19 cellular contexts compared by ENCODE assay signal in the genomic region with DNA sequence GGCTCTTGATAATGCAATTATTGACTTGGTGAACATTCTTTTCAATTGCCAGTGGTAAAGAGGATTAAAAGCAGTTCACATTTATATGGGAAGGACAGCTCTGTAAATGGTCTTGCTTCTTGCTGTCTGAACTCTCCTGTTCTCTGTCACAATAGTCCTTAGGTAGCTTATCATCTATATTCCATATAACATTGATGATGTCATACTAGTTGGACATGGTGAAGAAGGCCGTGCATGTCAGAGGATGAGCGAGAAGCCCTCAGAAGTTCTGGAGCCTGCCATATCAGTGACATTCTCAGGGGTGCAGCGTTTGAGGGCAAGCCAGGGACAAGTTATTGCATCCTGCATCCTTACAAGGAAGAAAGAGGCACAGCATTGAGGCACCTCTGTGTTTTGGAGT. TPM values are rescaled to one million over a fixed set of nuclear protein-coding genes. Genes with fewer than 3 reads are reported as not detected.
DNase-seq lines count a peak whose midpoint lies in the region; ATAC-seq and FAIRE-seq lines count a peak whose summit lies in the region.
"Had no signal": no experiment of that assay in that cellular context is flagged by ENCODE, and none has a peak within 500 bp of the region (broad histone marks: within the 10 kb centered on the region; RNA-seq: fewer than 3 reads in every experiment).

No MANE protein-coding gene starts in this region.

- WGBS in right cardiac atrium = 86% methylated on average over 3 of the region's 3 CpGs

- H3K4me1 Mint-ChIP-seq in immature natural killer cell = peaks cover 8 to 25% of the 10 kb centered on the region in 2 donors

- no peaks in the 10 kb centered on the region for H3K9me3 ChIP-seq in right cardiac atrium (ENCODE audit: control insufficient read depth, low read length)

- H3K27ac Mint-ChIP-seq in immature natural killer cell = no peak overlapping the region

- peak; percentile 6 for DNase-seq in left ventricle myocardium superior
- no peak for DNase-seq in right cardiac atrium
- DNase-seq in immature natural killer cell = no peak
- no peak for DNase-seq in urothelium cell line (ENCODE audit: low spot score)
- no peak for DNase-seq in DMS79 (lab: John Stamatoyannopoulos, UW)
- DNase-seq: 8988T, COR-L47, DMS153, GOT3, NCI-H1105 treated with DMSO at 0.1 percent for 48 hours, NCI-H1694, NCI-H2081 treated with DMSO at 0.1 percent for 48 hours had no signal

- ATAC-seq in left ventricle myocardium superior (no peak), right cardiac atrium (no peak), HG03342 (IDR thresholded peaks at IDR 0.05; ENCODE audit: unreplicated experiment) (no peak)
- ATAC-seq: GM12878, HCT116, Panc1 had no signal

- FAIRE-seq in urothelium cell line (lab: Jason Lieb, UNC) = peak; percentile 5
- FAIRE-seq: GM12878, GM19239 had no signal

- intact Hi-C loops in left ventricle myocardium superior (cut with micrococcal nuclease) (no loop called here), right cardiac atrium (cut with DNase I) (no loop called here)

- peaks cover 0 to 7% (median 4%) of the 10 kb centered on the region in 3 donors for H3K27me3 Mint-ChIP-seq in immature natural killer cell (ENCODE audit: low read depth in 3 of 3)

- H3K4me3 ChIP-seq in right cardiac atrium (ENCODE audit: low read length) = no peak overlapping the region
- H3K4me3 ChIP-seq: GM12878 had no signal

- no peaks in the 10 kb centered on the region for H3K9me3 Mint-ChIP-seq in immature natural killer cell

- no peaks in the 10 kb centered on the region for H3K27me3 ChIP-seq in right cardiac atrium (ENCODE audit: control insufficient read depth, insufficient read depth)

- peak overlapping the region in 3 of 5 donors; percentile 5 to 29 (median 21) for H3K4me3 Mint-ChIP-seq in immature natural killer cell

- H3K27ac ChIP-seq in right cardiac atrium (ENCODE audit: low read length) = no peak overlapping the region

- peaks cover 0 to 9% (median 0%) of the 10 kb centered on the region in 3 donors for H3K36me3 Mint-ChIP-seq in immature natural killer cell

- peaks cover 7% of the 10 kb centered on the region for H3K4me1 ChIP-seq in right cardiac atrium (ENCODE audit: control insufficient read depth, insufficient read depth, low read length)

RNA-seq across cellular contexts. Expression of gene CHKB, which starts 2.6 kb away (rescaled TPM):
- total RNA-seq in left ventricle myocardium superior (42.7 TPM), right cardiac atrium (10 to 100 TPM; 33.9 to 63.4 (median 42.7) TPM)
- polyA plus RNA-seq in right cardiac atrium (44.5 TPM), immature natural killer cell (10 to 100 TPM; 44.0 to 51.3 (median 49.4) TPM)

RNA-seq across cellular contexts. Expression of gene CPT1B, which starts 7.0 kb away (rescaled TPM):
- 458 TPM for total RNA-seq in left ventricle myocardium superior
- total RNA-seq in right cardiac atrium = 100 to 1,000 TPM; 236 to 290 (median 263) TPM
- polyA plus RNA-seq in right cardiac atrium = 217 TPM
- 1 to 10 TPM in 1 of 3 donors, under 1 TPM in 1, not detected in 1; 0.09 to 2.9 TPM for polyA plus RNA-seq in immature natural killer cell

RNA-seq across cellular contexts. Expression of gene MAPK8IP2, which starts 15.4 kb away (rescaled TPM):
- total RNA-seq in left ventricle myocardium superior (0.57 TPM), right cardiac atrium (under 1 TPM; 0.28 to 0.47 (median 0.38) TPM)
- polyA plus RNA-seq in right cardiac atrium (0.57 TPM), immature natural killer cell (not detected)

RNA-seq across cellular contexts. Expression of gene SYCE3, which starts 22.5 kb away (rescaled TPM):
- total RNA-seq in left ventricle myocardium superior = not detected
- not detected for total RNA-seq in right cardiac atrium
- not detected for polyA plus RNA-seq in right cardiac atrium
- not detected for polyA plus RNA-seq in immature natural killer cell
- total RNA-seq: SK-MEL-5 had no signal
- polyA plus RNA-seq: AG04450 had no signal

RNA-seq across cellular contexts. Expression of gene KLHDC7B, which starts 39.5 kb away (rescaled TPM):
- total RNA-seq in left ventricle myocardium superior (not detected), right cardiac atrium (under 1 TPM in 3 of 4 donors, not detected in 1; 0.08 to 0.14 (median 0.09) TPM)
- polyA plus RNA-seq in right cardiac atrium (not detected), immature natural killer cell (1 to 10 TPM; 2.4 to 8.1 (median 4.5) TPM)
